Comparison of ENCODE assay signal across 1 cellular context in genomic region chr1:160739098-160739511, GRCh38.
TF ChIP-seq lines count a peak whose summit lies in the region.

SLAMF7 (plus strand) TSS chr1:160739247; CDS start chr1:160739302, 55 bp downstream.

TF ChIP-seq in GM23338, 12 proteins besides CTCF, POLR2A, EP300 and RAD21 (continued from another document):
- TF ChIP-seq ZNF462 (CRISPR knock-in tag; IDR thresholded peaks at IDR 0.05) (no peak), EZH2phosphoT487 (IDR thresholded peaks at IDR 0.05; ENCODE audit: unreplicated experiment) (no peak), ZNF114 (CRISPR knock-in tag; IDR thresholded peaks at IDR 0.05) (no peak), ETS1 (IDR thresholded peaks at IDR 0.05) (no peak), CREB1 (CRISPR knock-in tag; IDR thresholded peaks at IDR 0.05; ENCODE audit: low read depth) (no peak), NANOG (IDR thresholded peaks at IDR 0.05; ENCODE audit: borderline replicate concordance) (no peak), STAT1 (IDR thresholded peaks at IDR 0.05; ENCODE audit: unreplicated experiment) (no peak), POLR2AphosphoS5 (IDR thresholded peaks at IDR 0.05; ENCODE audit: low read depth) (no peak), ZNF331 (CRISPR knock-in tag; IDR thresholded peaks at IDR 0.05; ENCODE audit: low read depth) (no peak), JUNB (IDR thresholded peaks at IDR 0.05; ENCODE audit: unreplicated experiment) (no peak)
